ENCODE assay signal across 18 cellular contexts in genomic region chr1:180931529-180931928, GRCh38.
"Had no signal": no experiment of that assay in that cellular context is flagged by ENCODE, and none has a peak within 500 bp of the region (broad histone marks: within the 10 kb centered on the region; RNA-seq: fewer than 3 reads in every experiment).

No MANE protein-coding gene starts in this region.

- H3K27me3 ChIP-seq: heart right ventricle, transverse colon had no signal

- DNase-seq: effector CD4-positive, alpha-beta T cell; foreskin melanocyte; heart right ventricle; hypothalamus; islet precursor cell; mammary epithelial cell; nephron progenitor cell; psoas muscle; spleen; stimulated activated CD4-positive, alpha-beta T cell treated with anti-CD3 and anti-CD28 coated beads, Interleukin-15, amount 100 ng/mL, for 24 hours; stimulated activated CD4-positive, alpha-beta T cell treated with anti-CD3 and anti-CD28 coated beads, Interleukin-1b, Interleukin-23, amount 100 ng/mL, for 48 hours; stimulated activated CD4-positive, alpha-beta T cell treated with anti-CD3 and anti-CD28 coated beads, Interleukin-4, amount 100 ng/mL, for 24 hours; transverse colon had no signal

- H3K27ac ChIP-seq: heart right ventricle, psoas muscle, spleen, thoracic aorta, transverse colon had no signal

- H3K4me3 ChIP-seq: heart right ventricle, psoas muscle, spleen, thoracic aorta, transverse colon had no signal

- H3K9me3 ChIP-seq: heart right ventricle, psoas muscle, spleen, thoracic aorta, transverse colon had no signal

- H3K36me3 ChIP-seq: transverse colon had no signal

- ATAC-seq: heart right ventricle; left lobe of liver; naive thymus-derived CD4-positive, alpha-beta T cell; psoas muscle; sciatic nerve; stimulated activated memory B cell treated with anti-CD40 and anti-IgM and Interleukin-4, amounts not matched to agents 10 μg/mL and 1 μg/mL and 100 μg/mL, for 72 hours had no signal
